9 cellular contexts compared by ENCODE assay signal in genomic region chr17:74960739-74961342, GRCh38. TPM values are rescaled to one million over a fixed set of nuclear protein-coding genes. Genes with fewer than 3 reads are reported as not detected.
DNase-seq lines count a peak whose midpoint lies in the region; ATAC-seq and TF ChIP-seq lines count a peak whose summit lies in the region.
"Had no signal": no experiment of that assay in that cellular context is flagged by ENCODE, and none has a peak within 500 bp of the region (broad histone marks: within the 10 kb centered on the region; RNA-seq: fewer than 3 reads in every experiment).

No MANE protein-coding gene starts in this region.

- no peaks in the 10 kb centered on the region for H3K27me3 Mint-ChIP-seq in activated naive CD8-positive, alpha-beta T cell treated with anti-CD3 and anti-CD28 coated beads for 36 hours

- H3K4me3 ChIP-seq in AG04449 (ENCODE audit: low read depth, low read length), result no peak overlapping the region
- H3K4me3 ChIP-seq in Panc1 (ENCODE audit: low read depth in 2 of 2, low read length in 2 of 2), result no peak overlapping the region; a peak in 1 of 4 replicates
- H3K4me3 ChIP-seq in liver (ENCODE audit: low read depth in 1 of 3, low read length in 3 of 3), result no peak overlapping the region

- BruUV-seq in Panc1 (replicated peaks; lab: Mats Ljungman, UMichigan), result no TSS peak

- no peak overlapping the region for H3K27ac Mint-ChIP-seq in activated naive CD8-positive, alpha-beta T cell treated with anti-CD3 and anti-CD28 coated beads for 36 hours

- 42% methylated on average over 17 of the region's 17 CpGs for WGBS in liver

- in situ Hi-C loops in Panc1 (cut with HindIII; ENCODE audit: low pct_unique_long_range_greater_than_20kb, low sequenced_read_pairs), result no loop called here

- no peaks in the 10 kb centered on the region for H3K9me3 Mint-ChIP-seq in activated naive CD8-positive, alpha-beta T cell treated with anti-CD3 and anti-CD28 coated beads for 36 hours

- H3K9me3 ChIP-seq in Panc1 (ENCODE audit: control insufficient read depth, insufficient read depth, low read depth, low read length) (no peaks in the 10 kb centered on the region), liver (ENCODE audit: control insufficient read depth in 4 of 4, low read length in 3 of 4) (no peaks in the 10 kb centered on the region)

- peak; percentile 60 for TF ChIP-seq CTCF in AG04449 (IDR thresholded peaks at IDR 0.05; ENCODE audit: insufficient read depth, low read length, missing control alignments)
- peak; percentile 92 for TF ChIP-seq CTCF in Panc1 (IDR thresholded peaks at IDR 0.05)
- peak; percentile 43 for TF ChIP-seq CTCF in liver (IDR thresholded peaks at IDR 0.05; ENCODE audit: low read depth, low read length, missing input control)

- H3K36me3 Mint-ChIP-seq in activated naive CD8-positive, alpha-beta T cell treated with anti-CD3 and anti-CD28 coated beads for 36 hours, result no peaks in the 10 kb centered on the region

- peaks cover 7% of the 10 kb centered on the region for H3K4me1 Mint-ChIP-seq in activated naive CD8-positive, alpha-beta T cell treated with anti-CD3 and anti-CD28 coated beads for 36 hours

- no peaks in the 10 kb centered on the region for H3K36me3 ChIP-seq in Panc1 (ENCODE audit: control insufficient read depth, insufficient read depth, low read length)
- H3K36me3 ChIP-seq in liver (ENCODE audit: control insufficient read depth in 4 of 4, insufficient read depth in 3 of 4, low read depth in 1 of 4, low read length in 3 of 4), result peaks cover 0 to 2% (median 1%) of the 10 kb centered on the region in 4 donors

- CTCF ChIA-PET in AG04449 (lab: Yijun Ruan, JAX) (interaction anchor here (0.6 to 9.5 kb wide), 57 partner anchors 9 to 452 kb away, joined by 3 to 181 read pairs (median 7); partner anchors contain the start of genes ARMC7, ATP5PD, CDR2L and HID1), Panc1 (lab: Charles Lee) (interaction anchor here (0.5 to 3.5 kb wide), 44 partner anchors 11 to 668 kb away, joined by 3 to 41 read pairs (median 6); partner anchors contain the start of genes ATP5PD, CDR2L, FDXR and HID1)

- no peak overlapping the region for H3K4me3 Mint-ChIP-seq in activated naive CD8-positive, alpha-beta T cell treated with anti-CD3 and anti-CD28 coated beads for 36 hours

- ATAC-seq in GM19468 (IDR thresholded peaks at IDR 0.05; ENCODE audit: extremely low read depth, unreplicated experiment) (peak; percentile 36), Panc1 (peak; percentile 85)

- POLR2A ChIA-PET in AG04449 (lab: Yijun Ruan, JAX) (interaction anchor here (0.9 to 1.3 kb wide), 2 partner anchors 27 to 52 kb away, joined by 3 to 8 read pairs; partner anchors contain the start of genes CDR2L and MRPL58), Panc1 (lab: Charles Lee) (interaction anchor here (0.5 to 1.3 kb wide), 2 partner anchors 51 to 189 kb away, joined by 3 to 5 read pairs; partner anchors contain the start of gene MRPL58)

- no peak for DNase-seq in AG04449 (ENCODE audit: low read depth, low spot score)
- DNase-seq in Panc1 (ENCODE audit: low read depth, low spot score), result no peak
- peak; percentile 61 for DNase-seq in activated naive CD8-positive, alpha-beta T cell treated with anti-CD3 and anti-CD28 coated beads for 36 hours
- DNase-seq in NCI-H1417 treated with DMSO at 0.1 percent for 48 hours (lab: John Stamatoyannopoulos, UW), result no peak
- no peak for DNase-seq in NCI-H748 treated with DMSO at 0.1 percent for 48 hours (lab: John Stamatoyannopoulos, UW)
- no peak for DNase-seq in NCI-H146 (lab: John Stamatoyannopoulos, UW)

- TF ChIP-seq RAD21 in liver (IDR thresholded peaks at IDR 0.05), result peak; percentile 43 to 65

- H3K27me3 ChIP-seq in Panc1 (ENCODE audit: control insufficient read depth, insufficient read depth, low read length) (no peaks in the 10 kb centered on the region), liver (ENCODE audit: control insufficient read depth in 4 of 4, insufficient read depth in 4 of 4, low read length in 3 of 4) (no peaks in the 10 kb centered on the region)

- H3K4me1 ChIP-seq in Panc1 (ENCODE audit: control insufficient read depth, insufficient read depth, low read length) (peaks cover 3% of the 10 kb centered on the region; the same call in 1 of the 2 replicates), liver (ENCODE audit: control insufficient read depth in 4 of 4, insufficient read depth in 4 of 4, low read length in 3 of 4) (peaks cover 0 to 3% (median 1%) of the 10 kb centered on the region in 4 donors)

- H3K9ac ChIP-seq in liver (ENCODE audit: low read depth in 1 of 2, low read length in 2 of 2), result no peak overlapping the region

- no peak overlapping the region for H3K27ac ChIP-seq in Panc1 (ENCODE audit: low read length)
- no peak overlapping the region for H3K27ac ChIP-seq in liver (ENCODE audit: low read depth in 1 of 2, low read length in 2 of 2)

- intact Hi-C loops in Panc1 (cut with micrococcal nuclease; ENCODE audit: unreplicated experiment), result loop anchor here (1.0 to 5.0 kb wide), 4 partner anchors 38 to 170 kb away; partner anchors contain the start of gene USH1G

TF ChIP-seq in liver, 16 proteins besides CTCF, POLR2A, EP300 and RAD21 (continues in another document):
- no peak for TF ChIP-seq HNF4G (IDR thresholded peaks at IDR 0.05)
- TF ChIP-seq, protein P1, sequence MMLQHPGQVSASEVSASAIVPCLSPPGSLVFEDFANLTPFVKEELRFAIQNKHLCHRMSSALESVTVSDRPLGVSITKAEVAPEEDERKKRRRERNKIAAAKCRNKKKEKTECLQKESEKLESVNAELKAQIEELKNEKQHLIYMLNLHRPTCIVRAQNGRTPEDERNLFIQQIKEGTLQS (IDR thresholded peaks at IDR 0.05), result no peak
- no peak for TF ChIP-seq FOXA2 (IDR thresholded peaks at IDR 0.05)
- no peak for TF ChIP-seq GABPA (IDR thresholded peaks at IDR 0.05 in 1 of 2, conservative IDR thresholded peaks at IDR 0.05 in 1 of 2)
- TF ChIP-seq, protein P2, sequence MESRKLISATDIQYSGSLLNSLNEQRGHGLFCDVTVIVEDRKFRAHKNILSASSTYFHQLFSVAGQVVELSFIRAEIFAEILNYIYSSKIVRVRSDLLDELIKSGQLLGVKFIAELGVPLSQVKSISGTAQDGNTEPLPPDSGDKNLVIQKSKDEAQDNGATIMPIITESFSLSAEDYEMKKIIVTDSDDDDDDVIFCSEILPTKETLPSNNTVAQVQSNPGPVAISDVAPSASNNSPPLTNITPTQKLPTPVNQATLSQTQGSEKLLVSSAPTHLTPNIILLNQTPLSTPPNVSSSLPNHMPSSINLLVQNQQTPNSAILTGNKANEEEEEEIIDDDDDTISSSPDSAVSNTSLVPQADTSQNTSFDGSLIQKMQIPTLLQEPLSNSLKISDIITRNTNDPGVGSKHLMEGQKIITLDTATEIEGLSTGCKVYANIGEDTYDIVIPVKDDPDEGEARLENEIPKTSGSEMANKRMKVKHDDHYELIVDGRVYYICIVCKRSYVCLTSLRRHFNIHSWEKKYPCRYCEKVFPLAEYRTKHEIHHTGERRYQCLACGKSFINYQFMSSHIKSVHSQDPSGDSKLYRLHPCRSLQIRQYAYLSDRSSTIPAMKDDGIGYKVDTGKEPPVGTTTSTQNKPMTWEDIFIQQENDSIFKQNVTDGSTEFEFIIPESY (IDR thresholded peaks at IDR 0.05), result no peak
- no peak for TF ChIP-seq RXRA (IDR thresholded peaks at IDR 0.05)
- TF ChIP-seq FOXA1 (IDR thresholded peaks at IDR 0.05), result no peak
- TF ChIP-seq TAF1 (conservative IDR thresholded peaks at IDR 0.05), result no peak
- no peak for TF ChIP-seq JUND (IDR thresholded peaks at IDR 0.05)
- TF ChIP-seq SP1 (IDR thresholded peaks at IDR 0.05), result no peak
- no peak for TF ChIP-seq YY1 (IDR thresholded peaks at IDR 0.05)

RNA-seq across cellular contexts. Expression of gene HID1, which starts 11.7 kb away (rescaled TPM):
- 10.9 TPM for total RNA-seq in Panc1 (2021; ENCODE audit: unreplicated experiment)
- polyA plus RNA-seq in Panc1 (2012; ENCODE audit: insufficient read length), result 16.6 TPM
- total RNA-seq in activated naive CD8-positive, alpha-beta T cell treated with anti-CD3 and anti-CD28 coated beads for 36 hours, result 1 to 10 TPM; 1.6 to 1.9 TPM
- total RNA-seq in liver, result 1 to 10 TPM; 2.7 to 6.2 TPM
- polyA plus RNA-seq in liver, result 1 to 10 TPM; 3.5 to 3.8 TPM

RNA-seq across cellular contexts. Expression of gene OTOP3, which starts 25.1 kb away (rescaled TPM):
- total RNA-seq in Panc1 (2021; ENCODE audit: unreplicated experiment) (not detected), liver (not detected)
- polyA plus RNA-seq in Panc1 (2012; ENCODE audit: insufficient read length), result not detected
- not detected for total RNA-seq in activated naive CD8-positive, alpha-beta T cell treated with anti-CD3 and anti-CD28 coated beads for 36 hours
- not detected for polyA plus RNA-seq in liver
- total RNA-seq: subcutaneous adipose tissue had no signal

RNA-seq across cellular contexts. Expression of gene CDR2L, which starts 26.6 kb away (rescaled TPM):
- total RNA-seq in Panc1 (2021; ENCODE audit: unreplicated experiment) (32.0 TPM), liver (1 to 10 TPM in 1 of 2 donors, under 1 TPM in 1; 0.70 to 1.5 TPM)
- polyA plus RNA-seq in Panc1 (2012; ENCODE audit: insufficient read length), result 33.7 TPM
- 1 to 10 TPM in 1 of 2 experiments, under 1 TPM in 1; 0.74 to 1.2 TPM for total RNA-seq in activated naive CD8-positive, alpha-beta T cell treated with anti-CD3 and anti-CD28 coated beads for 36 hours
- polyA plus RNA-seq in liver, result 1 to 10 TPM in 1 of 2 donors, under 1 TPM in 1; 0.78 to 1.1 TPM

RNA-seq across cellular contexts. Expression of gene OTOP2, which starts 36.8 kb away (rescaled TPM):
- not detected for total RNA-seq in Panc1 (2021; ENCODE audit: unreplicated experiment)
- not detected for polyA plus RNA-seq in Panc1 (2012; ENCODE audit: insufficient read length)
- not detected for total RNA-seq in activated naive CD8-positive, alpha-beta T cell treated with anti-CD3 and anti-CD28 coated beads for 36 hours
- not detected for total RNA-seq in liver
- polyA plus RNA-seq in liver, result not detected

RNA-seq across cellular contexts. Expression of gene USH1G, which starts 37.8 kb away (rescaled TPM):
- total RNA-seq in Panc1 (2021; ENCODE audit: unreplicated experiment) (not detected), liver (under 1 TPM in 1 of 2 donors, not detected in 1; under 0.01 TPM)
- polyA plus RNA-seq in Panc1 (2012; ENCODE audit: insufficient read length), result not detected
- total RNA-seq in activated naive CD8-positive, alpha-beta T cell treated with anti-CD3 and anti-CD28 coated beads for 36 hours, result not detected
- not detected for polyA plus RNA-seq in liver
- total RNA-seq: subcutaneous adipose tissue had no signal

Comparison
In these comparisons a context has a peak if more than half of its experiments do, and no peak if none do; other contexts are left out.
1. RNA of gene CDR2L, which starts 26.6 kb away (total RNA-seq): 32.0 TPM in Panc1 (single experiment); 0.70 to 1.5 TPM in liver and 0.74 to 1.2 TPM in activated naive CD8-positive, alpha-beta T cell treated with anti-CD3 and anti-CD28 coated beads for 36 hours; every median in the first group is over 10 times any median in the second.
2. Peak in every context shown above with its lines, with median percentiles within 50 percentile points of each other: CTCF ChIP-seq.